ENCODE assay signal across 16 cellular contexts in genomic region chr1:55444660-55445059, GRCh38.
DNase-seq lines count a peak whose midpoint lies in the region; ATAC-seq and TF ChIP-seq lines count a peak whose summit lies in the region.
"Had no signal": no experiment of that assay in that cellular context is flagged by ENCODE, and none has a peak within 500 bp of the region (broad histone marks: within the 10 kb centered on the region; RNA-seq: fewer than 3 reads in every experiment).

No MANE protein-coding gene starts in this region.

- H3K9ac ChIP-seq in mesenchymal stem cell (ENCODE audit: low read length): peak overlapping the region; percentile 82

- H3K36me3 Mint-ChIP-seq in natural killer cell treated with Interleukin-12 subunit alpha and Interleukin-12 subunit beta and Interleukin-15 and Interleukin-18, amount 100 ng/mL, for 72 hours: no peaks in the 10 kb centered on the region

- H3K4me3 ChIP-seq in RWPE2 (ENCODE audit: severe bottlenecking): no peak overlapping the region
- no peak overlapping the region for H3K4me3 ChIP-seq in mesenchymal stem cell (ENCODE audit: insufficient read depth in 1 of 2, low read depth in 1 of 2, low read length in 2 of 2)
- no peak overlapping the region for H3K4me3 ChIP-seq in tibial nerve

- no peak overlapping the region for H4K8ac ChIP-seq in mesenchymal stem cell (ENCODE audit: low read length)

- peak overlapping the region in 1 of 2 experiments; percentile 26 for H3K14ac ChIP-seq in mesenchymal stem cell (ENCODE audit: low read length in 2 of 2)

- H3K4me1 Mint-ChIP-seq in natural killer cell treated with Interleukin-12 subunit alpha and Interleukin-12 subunit beta and Interleukin-15 and Interleukin-18, amount 100 ng/mL, for 72 hours (ENCODE audit: low read depth in 2 of 2): no peaks in the 10 kb centered on the region

- H3K4me1 ChIP-seq in RWPE2 (ENCODE audit: insufficient read depth, poor library complexity, severe bottlenecking): peaks cover 35% of the 10 kb centered on the region
- H3K4me1 ChIP-seq in mesenchymal stem cell (ENCODE audit: control insufficient read depth, insufficient read depth, low read depth, low read length): peaks cover 3% of the 10 kb centered on the region
- peaks cover 0 to 13% (median 5%) of the 10 kb centered on the region in 4 donors for H3K4me1 ChIP-seq in tibial nerve

- H2AK5ac ChIP-seq in mesenchymal stem cell (ENCODE audit: low read length, severe bottlenecking): no peak overlapping the region

- no peak overlapping the region for H3K23ac ChIP-seq in mesenchymal stem cell (ENCODE audit: low read length in 2 of 2)

- H3K27ac Mint-ChIP-seq in natural killer cell treated with Interleukin-12 subunit alpha and Interleukin-12 subunit beta and Interleukin-15 and Interleukin-18, amount 100 ng/mL, for 72 hours: no peak overlapping the region
- H3K27ac Mint-ChIP-seq: H9; T-helper 1 cell treated with Interleukin-12 subunit alpha and Interleukin-12 subunit beta and Interleukin-4 antibody, amounts not matched to agents 30 μg/mL and 1 μg/mL, for 36 hours had no signal

- no peak overlapping the region for H3K4me2 ChIP-seq in mesenchymal stem cell (ENCODE audit: low read length, poor library complexity, severe bottlenecking)

- WGBS in mesenchymal stem cell: no CpG with 5 or more reads among the region's 1 CpG
- 82 to 83% methylated on average over 1 of the region's 1 CpG for WGBS in tibial nerve, 2 donors

- TF ChIP-seq EP300 in tibial nerve (IDR thresholded peaks at IDR 0.05): no peak

- no peak overlapping the region for H2BK5ac ChIP-seq in mesenchymal stem cell (ENCODE audit: low read depth, low read length, poor library complexity, severe bottlenecking)

- H3K9me3 ChIP-seq in RWPE2 (ENCODE audit: severe bottlenecking) (no peaks in the 10 kb centered on the region), mesenchymal stem cell (ENCODE audit: control insufficient read depth, low read length) (peaks cover 3% of the 10 kb centered on the region), tibial nerve (no peaks in the 10 kb centered on the region)

- peak overlapping the region; percentile 9 to 85 for H2BK12ac ChIP-seq in mesenchymal stem cell (ENCODE audit: low read length in 2 of 2)

- peaks cover 14 to 23% of the 10 kb centered on the region in 2 donors for H3K27me3 Mint-ChIP-seq in natural killer cell treated with Interleukin-12 subunit alpha and Interleukin-12 subunit beta and Interleukin-15 and Interleukin-18, amount 100 ng/mL, for 72 hours

- H3K27me3 ChIP-seq in RWPE2 (ENCODE audit: insufficient read depth, poor library complexity, severe bottlenecking): no peaks in the 10 kb centered on the region
- H3K27me3 ChIP-seq in mesenchymal stem cell (ENCODE audit: control insufficient read depth in 1 of 2, insufficient read depth in 1 of 2, low read length in 2 of 2): no peaks in the 10 kb centered on the region
- H3K27me3 ChIP-seq in tibial nerve: no peaks in the 10 kb centered on the region

- no peak overlapping the region for H2BK120ac ChIP-seq in mesenchymal stem cell (ENCODE audit: low read depth, low read length)

- no peaks in the 10 kb centered on the region for H3K9me3 Mint-ChIP-seq in natural killer cell treated with Interleukin-12 subunit alpha and Interleukin-12 subunit beta and Interleukin-15 and Interleukin-18, amount 100 ng/mL, for 72 hours
- H3K9me3 Mint-ChIP-seq: T-helper 1 cell treated with Interleukin-12 subunit alpha and Interleukin-12 subunit beta and Interleukin-4 antibody, amounts not matched to agents 30 μg/mL and 1 μg/mL, for 36 hours had no signal

- H2AFZ ChIP-seq in mesenchymal stem cell (ENCODE audit: low read depth, low read length): no peak overlapping the region

- no peak overlapping the region for H2BK15ac ChIP-seq in mesenchymal stem cell (ENCODE audit: low read depth, poor library complexity, severe bottlenecking)

- H3K4me3 Mint-ChIP-seq in natural killer cell treated with Interleukin-12 subunit alpha and Interleukin-12 subunit beta and Interleukin-15 and Interleukin-18, amount 100 ng/mL, for 72 hours: no peak overlapping the region
- H3K4me3 Mint-ChIP-seq: H9; T-helper 1 cell treated with Interleukin-12 subunit alpha and Interleukin-12 subunit beta and Interleukin-4 antibody, amounts not matched to agents 30 μg/mL and 1 μg/mL, for 36 hours had no signal

- H3K27ac ChIP-seq in RWPE2 (ENCODE audit: poor library complexity, severe bottlenecking) (peak overlapping the region; percentile 60), mesenchymal stem cell (ENCODE audit: low read length, poor library complexity, severe bottlenecking) (no peak overlapping the region), tibial nerve (peak overlapping the region; percentile 43 to 82 (median 62))
- H3K27ac ChIP-seq: C4-2B had no signal

- DNase-seq in RWPE2 (ENCODE audit: low spot score) (no peak), mesenchymal stem cell (no peak), tibial nerve (ENCODE audit: low spot score in 2 of 2) (no peak), GDM1 (lab: John Stamatoyannopoulos, UW) (no peak), C1 segment of cervical spinal cord (lab: John Stamatoyannopoulos, UW) (no peak)
- DNase-seq in natural killer cell treated with Interleukin-12 subunit alpha and Interleukin-12 subunit beta and Interleukin-15 and Interleukin-18, amount 100 ng/mL, for 72 hours (ENCODE audit: low spot score): no peak
- DNase-seq: activated gamma-delta T cell, anterior cingulate cortex, DMS79, H9, NCI-H1417 treated with DMSO at 0.1 percent for 48 hours, NCI-H446 had no signal

- no peak overlapping the region for H4K91ac ChIP-seq in mesenchymal stem cell (ENCODE audit: low read length)

- TF ChIP-seq POLR2A in tibial nerve (IDR thresholded peaks at IDR 0.05): no peak

- H3K18ac ChIP-seq in mesenchymal stem cell (ENCODE audit: low read depth in 1 of 2, low read length in 2 of 2): peak overlapping the region in 1 of 2 experiments; percentile 61

- no peak overlapping the region for H3K4ac ChIP-seq in mesenchymal stem cell (ENCODE audit: low read depth in 1 of 2, low read length in 2 of 2)

- H3K36me3 ChIP-seq in RWPE2 (ENCODE audit: low read depth) (no peaks in the 10 kb centered on the region), mesenchymal stem cell (ENCODE audit: control insufficient read depth in 1 of 2, insufficient read depth in 2 of 2, low read depth in 1 of 2, low read length in 2 of 2) (no peaks in the 10 kb centered on the region), tibial nerve (no peaks in the 10 kb centered on the region)

- TF ChIP-seq CTCF in RWPE2 (IDR thresholded peaks at IDR 0.05; ENCODE audit: poor library complexity, severe bottlenecking): no peak
- TF ChIP-seq CTCF in tibial nerve (IDR thresholded peaks at IDR 0.05): no peak

- no peaks in the 10 kb centered on the region for H3K79me1 ChIP-seq in mesenchymal stem cell (replicated peaks; ENCODE audit: low read length, poor library complexity, severe bottlenecking)

- ATAC-seq in GM21717 (IDR thresholded peaks at IDR 0.05; ENCODE audit: unreplicated experiment): peak; percentile 44
- ATAC-seq in RWPE2 (ENCODE audit: low read depth): no peak
- no peak for ATAC-seq in natural killer cell treated with Interleukin-12 subunit alpha and Interleukin-12 subunit beta and Interleukin-15 and Interleukin-18, amount 100 ng/mL, for 72 hours
- ATAC-seq: Right ventricle myocardium inferior had no signal
